In genomic region chr12:1628671-1629337, GRCh38 we compare ENCODE assay signal across 9 cellular contexts. TPM values are rescaled to one million over a fixed set of nuclear protein-coding genes. Genes with fewer than 3 reads are reported as not detected.
DNase-seq lines count a peak whose midpoint lies in the region; ATAC-seq and TF ChIP-seq lines count a peak whose summit lies in the region.
"Had no signal": no experiment of that assay in that cellular context is flagged by ENCODE, and none has a peak within 500 bp of the region (broad histone marks: within the 10 kb centered on the region; RNA-seq: fewer than 3 reads in every experiment).

Gene WNT5B, plus strand, starts transcription at chr12:1629231. Its CDS starts 2,124 bp downstream, at chr12:1631355.

- H3K36me3 ChIP-seq in BJ (ENCODE audit: control insufficient read depth, insufficient read depth, low read length) (peaks cover 4% of the 10 kb centered on the region), neuron (ENCODE audit: insufficient read depth, low read length) (no peaks in the 10 kb centered on the region)

- peak within 1 kb of the TSS; percentile 70 to 88 (median 81) for H3K4me3 Mint-ChIP-seq in IgD-negative memory B cell
- peak within 1 kb of the TSS; percentile 61 to 72 for H3K4me3 Mint-ChIP-seq in effector memory CD8-positive, alpha-beta T cell

- H3K4me3 ChIP-seq in BJ (ENCODE audit: low read depth, low read length) (peak within 1 kb of the TSS; percentile 37), neuron (ENCODE audit: low read length) (peak within 1 kb of the TSS; percentile 38)

- H2AFZ ChIP-seq in neuron (ENCODE audit: low read depth, low read length), result peak within 1 kb of the TSS; percentile 66

- peaks cover 26% of the 10 kb centered on the region for H3K4me1 ChIP-seq in neuron (ENCODE audit: insufficient read depth, low read length)

- no peaks in the 10 kb centered on the region for H3K9me3 Mint-ChIP-seq in IgD-negative memory B cell
- H3K9me3 Mint-ChIP-seq in effector memory CD8-positive, alpha-beta T cell, result no peaks in the 10 kb centered on the region

- CTCF ChIA-PET in BJ (lab: Yijun Ruan, JAX), result interaction anchor here (0.6 to 2.5 kb wide), 6 partner anchors 16 to 167 kb away, joined by 3 to 11 read pairs (median 3); no protein-coding TSS in a partner anchor

- TF ChIP-seq CTCF in BJ (IDR thresholded peaks at IDR 0.05; ENCODE audit: insufficient read depth, low read depth, low read length), result no peak

- peaks cover 44% of the 10 kb centered on the region for H3K27me3 Mint-ChIP-seq in IgD-negative memory B cell
- H3K27me3 Mint-ChIP-seq in effector memory CD8-positive, alpha-beta T cell, result peaks cover 64 to 78% of the 10 kb centered on the region in 2 donors

- H3K9me3 ChIP-seq in neuron (ENCODE audit: low read length), result no peaks in the 10 kb centered on the region

- POLR2A ChIA-PET in BJ (lab: Charles Lee), result interaction anchor here (0.7 kb wide), 1 partner anchor 849 kb away, joined by 5 read pairs; no protein-coding TSS in a partner anchor

- H3K27ac Mint-ChIP-seq in IgD-negative memory B cell, result no peak within 1 kb of the TSS
- H3K27ac Mint-ChIP-seq in effector memory CD8-positive, alpha-beta T cell, result no peak within 1 kb of the TSS

- H3K27me3 ChIP-seq in BJ (ENCODE audit: control insufficient read depth, insufficient read depth, low read length) (no peaks in the 10 kb centered on the region), neuron (ENCODE audit: insufficient read depth, low read length) (peaks cover 29% of the 10 kb centered on the region)

- DNase-seq in BJ (ENCODE audit: low read depth) (no peak), T1000 (lab: John Stamatoyannopoulos, UW) (no peak), NCI-H69 (lab: John Stamatoyannopoulos, UW) (no peak), retina (no peak)
- no peak for DNase-seq in effector memory CD8-positive, alpha-beta T cell
- DNase-seq: NCI-H2029 treated with DMSO at 0.1 percent for 48 hours had no signal

- H3K36me3 Mint-ChIP-seq in IgD-negative memory B cell, result no peaks in the 10 kb centered on the region
- H3K36me3 Mint-ChIP-seq in effector memory CD8-positive, alpha-beta T cell (ENCODE audit: insufficient read depth), result peaks cover 5% of the 10 kb centered on the region

- peaks cover 5 to 12% (median 9%) of the 10 kb centered on the region in 3 donors for H3K4me1 Mint-ChIP-seq in IgD-negative memory B cell
- H3K4me1 Mint-ChIP-seq in effector memory CD8-positive, alpha-beta T cell (ENCODE audit: low read depth in 2 of 2), result peaks cover 8 to 11% of the 10 kb centered on the region in 2 donors

- ATAC-seq in effector memory CD8-positive, alpha-beta T cell (replicated peaks), result no peak
- no peak for ATAC-seq in GM19328 (IDR thresholded peaks at IDR 0.05; ENCODE audit: unreplicated experiment)

RNA-seq across cellular contexts. Expression of gene WNT5B, which starts in this region (rescaled TPM):
- 38.7 and 57.3 TPM in 2 replicates for polyA plus RNA-seq in BJ (2011; rRNA removed)
- 38.0 and 53.6 TPM in 2 replicates for polyA minus RNA-seq in BJ (2011; rRNA and poly(A)+ RNA removed)
- polyA plus RNA-seq in IgD-negative memory B cell, result 0.33 TPM

Comparison
In these comparisons a context has a peak if more than half of its experiments do, and no peak if none do; other contexts are left out.
1. RNA of gene WNT5B (polyA plus RNA-seq): 38.7 to 57.3 TPM in BJ; 0.33 TPM in IgD-negative memory B cell (single experiment); every median in the first group is over 10 times any median in the second.